13 cellular contexts compared by ENCODE assay signal in the genomic region with DNA sequence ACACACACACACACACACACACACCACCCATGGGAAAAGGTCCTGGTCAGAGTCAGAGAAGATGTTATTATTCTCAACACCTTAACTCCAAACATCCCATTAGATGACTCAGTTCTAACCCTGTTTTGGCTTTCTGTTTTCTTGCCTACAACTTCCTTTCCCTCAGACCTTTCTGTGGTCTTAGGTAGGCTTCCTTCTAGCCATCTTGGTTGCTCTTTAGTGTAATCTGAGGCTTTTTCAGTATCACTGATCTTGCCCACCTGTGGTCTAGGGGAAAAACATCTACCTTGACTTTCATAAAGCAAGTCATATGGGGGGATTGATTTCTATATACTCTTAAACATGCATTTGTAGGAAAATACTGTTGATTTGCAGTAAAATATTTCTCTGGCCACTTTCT. TPM values are rescaled to one million over a fixed set of nuclear protein-coding genes. Genes with fewer than 3 reads are reported as not detected.
DNase-seq lines count a peak whose midpoint lies in the region; ATAC-seq and TF ChIP-seq lines count a peak whose summit lies in the region.
"Had no signal": no experiment of that assay in that cellular context is flagged by ENCODE, and none has a peak within 500 bp of the region (broad histone marks: within the 10 kb centered on the region; RNA-seq: fewer than 3 reads in every experiment).

No MANE protein-coding gene starts in this region.

- ATAC-seq in GM18502 (IDR thresholded peaks at IDR 0.05; ENCODE audit: poor library complexity, unreplicated experiment) (peak; percentile 88), GM19452 (IDR thresholded peaks at IDR 0.05; ENCODE audit: unreplicated experiment) (peak; percentile 96), HG02870 (IDR thresholded peaks at IDR 0.05; ENCODE audit: unreplicated experiment) (peak; percentile 99), HG03565 (IDR thresholded peaks at IDR 0.05; ENCODE audit: unreplicated experiment) (peak; percentile 98)

- no peaks in the 10 kb centered on the region for H3K9me3 ChIP-seq in spleen

- no peak for TF ChIP-seq CTCF in spleen (IDR thresholded peaks at IDR 0.05 in 8 of 11, conservative IDR thresholded peaks at IDR 0.05 in 3 of 11)

- no peaks in the 10 kb centered on the region for H3K27me3 ChIP-seq in spleen (replicated peaks in 1 of 7)
- H3K27me3 ChIP-seq: brain microvascular endothelial cell, hepatocyte had no signal

- H3K4me1 ChIP-seq in spleen: no peaks in the 10 kb centered on the region

- DNase-seq in NCI-H128 (lab: John Stamatoyannopoulos, UW; ENCODE audit: unreplicated experiment): no peak
- no peak for DNase-seq in stimulated activated CD4-positive, alpha-beta T cell treated with anti-CD3 and anti-CD28 coated beads, Interleukin-15, amount 100 ng/mL, for 24 hours
- no peak for DNase-seq in spleen
- DNase-seq in NCI-H187 (lab: John Stamatoyannopoulos, UW): no peak
- DNase-seq: brain microvascular endothelial cell; EL; occipital lobe; stimulated activated naive B cell treated with anti-CD40 and anti-IgM and Interleukin-4, amounts not matched to agents 10 μg/mL and 1 μg/mL and 100 μg/mL, for 72 hours had no signal

- no peak for TF ChIP-seq POLR2A in spleen (IDR thresholded peaks at IDR 0.05)

- intact Hi-C loops in spleen (cut with DNase I; ENCODE audit: low total_unique reads): no loop called here

- H3K27ac ChIP-seq in spleen: no peak overlapping the region
- H3K27ac ChIP-seq: brain microvascular endothelial cell, hepatocyte had no signal

- no peak overlapping the region for H3K4me3 ChIP-seq in spleen
- H3K4me3 ChIP-seq: hepatocyte had no signal

- peaks cover 0 to 94% (median 2%) of the 10 kb centered on the region in 6 donors for H3K36me3 ChIP-seq in spleen
- H3K36me3 ChIP-seq: brain microvascular endothelial cell had no signal

RNA-seq across cellular contexts. Expression of a gene that starts 56.9 kb away (rescaled TPM):
- 10 to 100 TPM in 5 of 7 donors, 1 to 10 TPM in 2; 8.6 to 16.7 (median 11.4) TPM for total RNA-seq in spleen
- polyA plus RNA-seq in spleen: 10 to 100 TPM in 2 of 3 donors, 1 to 10 TPM in 1; 6.9 to 11.1 (median 10.9) TPM

RNA-seq across cellular contexts. Expression of a gene that starts 57.2 kb away (rescaled TPM):
- 10 to 100 TPM; 26.7 to 39.2 (median 28.7) TPM for total RNA-seq in spleen
- 10 to 100 TPM; 27.0 to 41.2 (median 35.7) TPM for polyA plus RNA-seq in spleen
